ENCODE assay signal across 26 cellular contexts in the genomic region with DNA sequence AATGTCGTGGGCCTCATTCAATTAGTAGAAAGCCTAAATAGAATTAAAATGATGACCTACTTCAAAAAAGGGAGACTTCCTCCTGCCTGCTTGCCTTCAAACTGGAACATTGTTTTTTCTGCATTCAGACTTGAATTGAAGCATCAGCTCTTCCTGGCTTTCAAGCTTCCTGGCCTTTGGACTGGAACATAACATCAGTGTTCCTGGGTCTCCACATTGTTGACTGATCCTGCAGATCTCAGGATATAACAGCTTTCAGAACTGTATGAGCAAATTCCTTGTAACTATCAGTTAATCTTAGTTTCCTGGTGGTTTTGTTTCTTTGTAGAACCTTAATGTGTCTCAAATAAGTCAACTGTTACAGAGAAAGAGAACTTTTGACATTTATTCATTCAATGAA. TPM values are rescaled to one million over a fixed set of nuclear protein-coding genes. Genes with fewer than 3 reads are reported as not detected.
DNase-seq lines count a peak whose midpoint lies in the region; ATAC-seq and TF ChIP-seq lines count a peak whose summit lies in the region.
"Had no signal": no experiment of that assay in that cellular context is flagged by ENCODE, and none has a peak within 500 bp of the region (broad histone marks: within the 10 kb centered on the region; RNA-seq: fewer than 3 reads in every experiment).

No MANE protein-coding gene starts in this region.

- WGBS in hepatocyte (ENCODE audit: low lambda C conversion rate, missing lambda C conversion rate): 0% methylated on average over 1 of the region's 1 CpG

- H3K4me2 ChIP-seq in hepatocyte: no peak overlapping the region
- H3K4me2 ChIP-seq: BLaER1 treated with 17β-estradiol and CSF1 and Interleukin-3, amounts not matched to agents 10 nM and 100 nM had no signal

- H3K4me1 ChIP-seq in hepatocyte (ENCODE audit: insufficient read depth): no peaks in the 10 kb centered on the region
- H3K4me1 ChIP-seq: ascending aorta; BLaER1 treated with 17β-estradiol and CSF1 and Interleukin-3, amounts not matched to agents 10 nM and 100 nM; Caco-2; spleen had no signal

- H3K9me3 ChIP-seq in hepatocyte (ENCODE audit: low read depth): no peaks in the 10 kb centered on the region
- H3K9me3 ChIP-seq: ascending aorta, Caco-2, ovary had no signal

- H3K36me3 ChIP-seq in hepatocyte (replicated peaks; ENCODE audit: insufficient read depth, low read depth): no peaks in the 10 kb centered on the region
- H3K36me3 ChIP-seq: ascending aorta; BLaER1 treated with 17β-estradiol and CSF1 and Interleukin-3, amounts not matched to agents 10 nM and 100 nM; ovary; spleen had no signal

- H3K4me3 Mint-ChIP-seq in HFFc6: peak overlapping the region; percentile 71
- H3K4me3 Mint-ChIP-seq: activated CD8-positive, alpha-beta T cell treated with anti-CD3 and anti-CD28 coated beads for 36 hours; activated T-helper 17 cell treated with anti-CD3 and anti-CD28 coated beads, Interleukin-2, amount 50 U/mL, for 72 hours; IgD-negative memory B cell; nephron progenitor cell had no signal

- no peak overlapping the region for H2AFZ ChIP-seq in hepatocyte

- peaks cover 19% of the 10 kb centered on the region for H3K36me3 Mint-ChIP-seq in HFFc6 (ENCODE audit: low read depth)
- H3K36me3 Mint-ChIP-seq: IgD-negative memory B cell had no signal

- no peaks in the 10 kb centered on the region for H3K9me2 ChIP-seq in hepatocyte (replicated peaks; ENCODE audit: insufficient read depth)

- TF ChIP-seq CTCF in HFFc6 (IDR thresholded peaks at IDR 0.05) (no peak), hepatocyte (IDR thresholded peaks at IDR 0.05; ENCODE audit: poor library complexity) (no peak)

- no peak overlapping the region for H3K4me3 ChIP-seq in hepatocyte
- no peak overlapping the region for H3K4me3 ChIP-seq in skeletal muscle cell (ENCODE audit: low read depth, low read length)
- H3K4me3 ChIP-seq: ascending aorta; BLaER1 treated with 17β-estradiol and CSF1 and Interleukin-3, amounts not matched to agents 10 nM and 100 nM; dorsolateral prefrontal cortex; lung; ovary; spleen had no signal

- no peaks in the 10 kb centered on the region; the same call in 1 of the 2 replicates for H3K9me3 Mint-ChIP-seq in HFFc6
- H3K9me3 Mint-ChIP-seq: activated T-helper 17 cell treated with anti-CD3 and anti-CD28 coated beads, Interleukin-2, amount 50 U/mL, for 72 hours; nephron progenitor cell had no signal

- DNase-seq in HFFc6: no peak
- peak; percentile 10 for DNase-seq in astrocyte of the hippocampus (ENCODE audit: low read depth, low spot score)
- DNase-seq in hepatocyte (ENCODE audit: low spot score): peak; percentile 22
- peak; percentile 30 for DNase-seq in skeletal muscle cell (ENCODE audit: low read depth)
- no peak for DNase-seq in anterior cingulate cortex (lab: John Stamatoyannopoulos, UW)
- no peak for DNase-seq in activated CD4-positive, alpha-beta T cell treated with anti-CD3 and anti-CD28 coated beads, Interleukin-2, amount 50 U/mL, for 1 hour
- DNase-seq: activated CD4-positive, alpha-beta T cell treated with anti-CD3 and anti-CD28 coated beads for 1 hour; activated CD8-positive, alpha-beta T cell treated with anti-CD3 and anti-CD28 coated beads for 36 hours; activated naive CD4-positive, alpha-beta T cell treated with anti-CD3 and anti-CD28 coated beads, Interleukin-2, amount 50 U/mL, for 16 hours; Caco-2; DND-41; dorsolateral prefrontal cortex; kidney; NCI-H1092 treated with DMSO at 0.1 percent for 48 hours; NCI-H187 treated with DMSO at 0.1 percent for 48 hours; NCI-H69; nephron progenitor cell; ovary; retina; spleen had no signal

- no peaks in the 10 kb centered on the region for H3K27me3 ChIP-seq in hepatocyte
- H3K27me3 ChIP-seq: ascending aorta; BLaER1 treated with 17β-estradiol and CSF1 and Interleukin-3, amounts not matched to agents 10 nM and 100 nM; dorsolateral prefrontal cortex; ovary; spleen had no signal

- ATAC-seq in HG03520 (IDR thresholded peaks at IDR 0.05; ENCODE audit: unreplicated experiment): no peak
- ATAC-seq: activated CD8-positive, alpha-beta T cell treated with anti-CD3 and anti-CD28 coated beads for 36 hours; activated T-helper 17 cell treated with anti-CD3 and anti-CD28 coated beads, Interleukin-2, amount 50 U/mL, for 72 hours had no signal

- peak overlapping the region; percentile 10 for H3K27ac ChIP-seq in hepatocyte
- H3K27ac ChIP-seq: ascending aorta; BLaER1 treated with 17β-estradiol and CSF1 and Interleukin-3, amounts not matched to agents 10 nM and 100 nM; ovary; spleen had no signal

- H3K4me1 Mint-ChIP-seq in HFFc6 (ENCODE audit: low read depth): peaks cover 46% of the 10 kb centered on the region
- H3K4me1 Mint-ChIP-seq: activated T-helper 17 cell treated with anti-CD3 and anti-CD28 coated beads, Interleukin-2, amount 50 U/mL, for 72 hours; IgD-negative memory B cell; nephron progenitor cell had no signal

- no peaks in the 10 kb centered on the region for H4K20me1 ChIP-seq in hepatocyte (ENCODE audit: insufficient read depth, poor library complexity, severe bottlenecking)
- H4K20me1 ChIP-seq: BLaER1 treated with 17β-estradiol and CSF1 and Interleukin-3, amounts not matched to agents 10 nM and 100 nM had no signal

- no peaks in the 10 kb centered on the region for H3K79me2 ChIP-seq in hepatocyte

- H3K27me3 Mint-ChIP-seq in HFFc6 (ENCODE audit: insufficient read depth): no peaks in the 10 kb centered on the region
- H3K27me3 Mint-ChIP-seq: activated T-helper 17 cell treated with anti-CD3 and anti-CD28 coated beads, Interleukin-2, amount 50 U/mL, for 72 hours; IgD-negative memory B cell had no signal

- peak overlapping the region; percentile 86 for H3K27ac Mint-ChIP-seq in HFFc6
- H3K27ac Mint-ChIP-seq: activated CD8-positive, alpha-beta T cell treated with anti-CD3 and anti-CD28 coated beads for 36 hours; activated T-helper 17 cell treated with anti-CD3 and anti-CD28 coated beads, Interleukin-2, amount 50 U/mL, for 72 hours; IgD-negative memory B cell; nephron progenitor cell had no signal

RNA-seq across cellular contexts. Expression of a gene that starts 18.6 kb away (rescaled TPM):
- total RNA-seq in HFFc6 (2021; fragmentation: NEBNext Ultra II Directional; extraction: Animal tissue kit (Norgen Biotek cat#: 25700)): 1 to 10 TPM; 7.1 to 9.8 (median 8.5) TPM
- 6.7 and 8.5 TPM in 2 replicates for total RNA-seq in hepatocyte
- 3.1 and 52.5 TPM in 2 replicates for polyA plus RNA-seq in hepatocyte
- polyA plus RNA-seq: IgD-negative memory B cell had no signal

Comparison
In these comparisons a context has a peak if more than half of its experiments do, and no peak if none do; other contexts are left out.
1. DNase-seq: peak in astrocyte of the hippocampus (single experiment), hepatocyte (single experiment) and skeletal muscle cell (single experiment); none in HFFc6 (single experiment), anterior cingulate cortex (0 of 58) and activated CD4-positive, alpha-beta T cell treated with anti-CD3 and anti-CD28 coated beads, Interleukin-2, amount 50 U/mL, for 1 hour (single experiment).